10 cellular contexts compared by ENCODE assay signal in the genomic region with DNA sequence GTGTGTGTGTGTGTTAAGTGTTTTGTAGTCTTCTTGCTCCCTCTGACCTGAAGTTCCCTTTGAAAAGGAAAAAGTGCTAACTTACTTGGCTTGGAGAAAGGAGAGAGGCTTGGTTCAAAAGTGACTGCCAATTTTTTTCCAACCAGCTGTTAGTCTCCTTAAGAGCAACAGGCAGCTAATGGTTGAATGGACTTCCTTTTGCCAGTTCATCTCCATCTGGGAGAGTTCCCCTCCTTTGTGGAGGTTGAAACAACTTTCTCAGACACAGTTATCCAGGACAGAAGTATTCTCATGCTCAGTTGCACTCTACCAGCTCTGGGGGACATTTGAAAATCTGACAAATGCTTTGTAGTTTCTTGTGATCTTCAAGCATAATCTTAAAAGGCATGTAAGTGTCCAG. TPM values are rescaled to one million over a fixed set of nuclear protein-coding genes. Genes with fewer than 3 reads are reported as not detected.
DNase-seq lines count a peak whose midpoint lies in the region; ATAC-seq and TF ChIP-seq lines count a peak whose summit lies in the region.
"Had no signal": no experiment of that assay in that cellular context is flagged by ENCODE, and none has a peak within 500 bp of the region (broad histone marks: within the 10 kb centered on the region; RNA-seq: fewer than 3 reads in every experiment).

No MANE protein-coding gene starts in this region.

- peaks cover 5% of the 10 kb centered on the region for H3K4me1 ChIP-seq in testis

- peaks cover 3% of the 10 kb centered on the region for H3K27me3 Mint-ChIP-seq in activated CD8-positive, alpha-beta memory T cell treated with anti-CD3 and anti-CD28 coated beads, Interleukin-2, amount 10 ng/mL, durations not matched to agents 7 days and 5 days
- H3K27me3 Mint-ChIP-seq in activated CD8-positive, alpha-beta T cell treated with anti-CD3 and anti-CD28 coated beads for 36 hours, result peaks cover 4% of the 10 kb centered on the region
- H3K27me3 Mint-ChIP-seq in stimulated activated naive CD8-positive, alpha-beta T cell treated with anti-CD3 and anti-CD28 coated beads, Interleukin-15, amount 100 ng/mL, for 72 hours, result no peaks in the 10 kb centered on the region

- no peak for DNase-seq in activated CD8-positive, alpha-beta memory T cell treated with anti-CD3 and anti-CD28 coated beads, Interleukin-2, amount 10 ng/mL, durations not matched to agents 7 days and 5 days
- DNase-seq in activated CD8-positive, alpha-beta memory T cell treated with anti-CD3 and anti-CD28 coated beads, Interleukin-2, amount 50 U/mL, for 4 hours, result no peak
- DNase-seq in activated CD8-positive, alpha-beta T cell treated with anti-CD3 and anti-CD28 coated beads for 36 hours, result no peak
- DNase-seq in left ventricle myocardium superior (no peak), NCI-H1105 treated with DMSO at 0.1 percent for 48 hours (lab: John Stamatoyannopoulos, UW) (no peak), CD1c-positive myeloid dendritic cell (ENCODE audit: extremely low spot score) (no peak), testis (no peak)
- no peak for DNase-seq in stimulated activated naive CD8-positive, alpha-beta T cell treated with anti-CD3 and anti-CD28 coated beads, Interleukin-15, amount 100 ng/mL, for 72 hours
- DNase-seq: cerebellar nuclear complex, head of caudate nucleus had no signal

- intact Hi-C loops in activated CD8-positive, alpha-beta T cell treated with anti-CD3 and anti-CD28 coated beads for 36 hours (cut with micrococcal nuclease), result loop anchor here (10.0 kb wide), 1 partner anchor 144 kb away; no protein-coding TSS in a partner anchor
- intact Hi-C loops in left ventricle myocardium superior (cut with micrococcal nuclease) (no loop called here), testis (cut with DNase I; ENCODE audit: low total_unique reads) (no loop called here)

- TF ChIP-seq POLR2A in testis (IDR thresholded peaks at IDR 0.05), result no peak

- POLR2A ChIA-PET in activated CD8-positive, alpha-beta T cell treated with anti-CD3 and anti-CD28 coated beads for 36 hours (lab: Charles Lee), result interaction anchor here (0.6 to 9.2 kb wide), 9 partner anchors 14 to 207 kb away, joined by 3 to 80 read pairs (median 4); no protein-coding TSS in a partner anchor

- no peaks in the 10 kb centered on the region for H3K9me3 ChIP-seq in testis

- no peak for ATAC-seq in activated CD8-positive, alpha-beta memory T cell treated with anti-CD3 and anti-CD28 coated beads, Interleukin-2, amount 10 ng/mL, durations not matched to agents 7 days and 5 days
- no peak for ATAC-seq in activated CD8-positive, alpha-beta T cell treated with anti-CD3 and anti-CD28 coated beads for 36 hours
- ATAC-seq in left ventricle myocardium superior, result peak; percentile 64
- no peak for ATAC-seq in stimulated activated naive CD8-positive, alpha-beta T cell treated with anti-CD3 and anti-CD28 coated beads, Interleukin-15, amount 100 ng/mL, for 72 hours

- H3K27ac Mint-ChIP-seq in activated CD8-positive, alpha-beta memory T cell treated with anti-CD3 and anti-CD28 coated beads, Interleukin-2, amount 10 ng/mL, durations not matched to agents 7 days and 5 days, result peak overlapping the region; percentile 97
- peak overlapping the region; percentile 95 for H3K27ac Mint-ChIP-seq in activated CD8-positive, alpha-beta T cell treated with anti-CD3 and anti-CD28 coated beads for 36 hours
- peak overlapping the region; percentile 14 to 98 for H3K27ac Mint-ChIP-seq in stimulated activated naive CD8-positive, alpha-beta T cell treated with anti-CD3 and anti-CD28 coated beads, Interleukin-15, amount 100 ng/mL, for 72 hours

- peaks cover 52% of the 10 kb centered on the region for H3K36me3 Mint-ChIP-seq in activated CD8-positive, alpha-beta memory T cell treated with anti-CD3 and anti-CD28 coated beads, Interleukin-2, amount 10 ng/mL, durations not matched to agents 7 days and 5 days
- peaks cover 25% of the 10 kb centered on the region for H3K36me3 Mint-ChIP-seq in activated CD8-positive, alpha-beta T cell treated with anti-CD3 and anti-CD28 coated beads for 36 hours (ENCODE audit: low read depth)

- H3K4me3 ChIP-seq in testis, result no peak overlapping the region

- H3K4me3 Mint-ChIP-seq in activated CD8-positive, alpha-beta memory T cell treated with anti-CD3 and anti-CD28 coated beads, Interleukin-2, amount 10 ng/mL, durations not matched to agents 7 days and 5 days, result peak overlapping the region; percentile 95
- H3K4me3 Mint-ChIP-seq in activated CD8-positive, alpha-beta T cell treated with anti-CD3 and anti-CD28 coated beads for 36 hours, result peak overlapping the region; percentile 92
- peak overlapping the region; percentile 86 to 91 for H3K4me3 Mint-ChIP-seq in stimulated activated naive CD8-positive, alpha-beta T cell treated with anti-CD3 and anti-CD28 coated beads, Interleukin-15, amount 100 ng/mL, for 72 hours

- CTCF ChIA-PET in activated CD8-positive, alpha-beta memory T cell treated with anti-CD3 and anti-CD28 coated beads, Interleukin-2, amount 10 ng/mL, durations not matched to agents 7 days and 5 days (lab: Charles Lee), result interaction anchor here (2.9 to 13.4 kb wide), 3 partner anchors 11 to 62 kb away, joined by 7 to 225 read pairs (median 47); no protein-coding TSS in a partner anchor
- CTCF ChIA-PET in activated CD8-positive, alpha-beta T cell treated with anti-CD3 and anti-CD28 coated beads for 36 hours (lab: Charles Lee), result interaction anchor here (0.6 to 2.4 kb wide), 4 partner anchors 12 to 87 kb away, joined by 3 to 8 read pairs (median 4); no protein-coding TSS in a partner anchor

- no peak overlapping the region for H3K27ac ChIP-seq in testis

- H3K4me1 Mint-ChIP-seq in activated CD8-positive, alpha-beta memory T cell treated with anti-CD3 and anti-CD28 coated beads, Interleukin-2, amount 10 ng/mL, durations not matched to agents 7 days and 5 days, result peaks cover 83% of the 10 kb centered on the region
- H3K4me1 Mint-ChIP-seq in activated CD8-positive, alpha-beta T cell treated with anti-CD3 and anti-CD28 coated beads for 36 hours (ENCODE audit: low read depth), result peaks cover 61% of the 10 kb centered on the region
- H3K4me1 Mint-ChIP-seq in stimulated activated naive CD8-positive, alpha-beta T cell treated with anti-CD3 and anti-CD28 coated beads, Interleukin-15, amount 100 ng/mL, for 72 hours, result peaks cover 61% of the 10 kb centered on the region

- no peaks in the 10 kb centered on the region for H3K36me3 ChIP-seq in testis (ENCODE audit: low read depth, missing control alignments)

- peaks cover 10% of the 10 kb centered on the region for H3K9me3 Mint-ChIP-seq in activated CD8-positive, alpha-beta memory T cell treated with anti-CD3 and anti-CD28 coated beads, Interleukin-2, amount 10 ng/mL, durations not matched to agents 7 days and 5 days (ENCODE audit: low read depth)
- peaks cover 8% of the 10 kb centered on the region for H3K9me3 Mint-ChIP-seq in activated CD8-positive, alpha-beta T cell treated with anti-CD3 and anti-CD28 coated beads for 36 hours
- H3K9me3 Mint-ChIP-seq in stimulated activated naive CD8-positive, alpha-beta T cell treated with anti-CD3 and anti-CD28 coated beads, Interleukin-15, amount 100 ng/mL, for 72 hours, result peaks cover 7 to 10% of the 10 kb centered on the region in 2 donors

- H3K27me3 ChIP-seq in testis, result no peaks in the 10 kb centered on the region

- TF ChIP-seq CTCF in activated CD8-positive, alpha-beta T cell treated with anti-CD3 and anti-CD28 coated beads for 36 hours (IDR thresholded peaks at IDR 0.05), result no peak
- no peak for TF ChIP-seq CTCF in testis (IDR thresholded peaks at IDR 0.05)

RNA-seq across cellular contexts. Expression of a gene that starts 4.5 kb away (rescaled TPM):
- 100 to 1,000 TPM in 1 of 2 experiments, 10 to 100 TPM in 1; 53.4 to 104 TPM for total RNA-seq in activated CD8-positive, alpha-beta memory T cell treated with anti-CD3 and anti-CD28 coated beads, Interleukin-2, amount 10 ng/mL, durations not matched to agents 7 days and 5 days
- total RNA-seq in activated CD8-positive, alpha-beta T cell treated with anti-CD3 and anti-CD28 coated beads for 36 hours, result 10 to 100 TPM; 88.3 to 96.3 TPM
- total RNA-seq in left ventricle myocardium superior, result 3.6 TPM
- total RNA-seq in testis, result 1 to 10 TPM; 3.7 to 10.0 TPM
- 15.1 TPM for polyA plus RNA-seq in testis (ENCODE audit: insufficient read depth, low read depth, low replicate concordance)

Comparison
In these comparisons a context has a peak if more than half of its experiments do, and no peak if none do; other contexts are left out.
1. RNA of a gene that starts 4.5 kb away (total RNA-seq): 53.4 to 104 TPM in activated CD8-positive, alpha-beta memory T cell treated with anti-CD3 and anti-CD28 coated beads, Interleukin-2, amount 10 ng/mL, durations not matched to agents 7 days and 5 days and 88.3 to 96.3 TPM in activated CD8-positive, alpha-beta T cell treated with anti-CD3 and anti-CD28 coated beads for 36 hours; 3.7 to 10.0 TPM in testis and 3.6 TPM in left ventricle myocardium superior (single experiment); every median in the first group is over 4 times any median in the second.
2. Peak in every context shown above with its lines, with median percentiles within 50 percentile points of each other: H3K27ac Mint-ChIP-seq and H3K4me3 Mint-ChIP-seq.